In the genomic region with DNA sequence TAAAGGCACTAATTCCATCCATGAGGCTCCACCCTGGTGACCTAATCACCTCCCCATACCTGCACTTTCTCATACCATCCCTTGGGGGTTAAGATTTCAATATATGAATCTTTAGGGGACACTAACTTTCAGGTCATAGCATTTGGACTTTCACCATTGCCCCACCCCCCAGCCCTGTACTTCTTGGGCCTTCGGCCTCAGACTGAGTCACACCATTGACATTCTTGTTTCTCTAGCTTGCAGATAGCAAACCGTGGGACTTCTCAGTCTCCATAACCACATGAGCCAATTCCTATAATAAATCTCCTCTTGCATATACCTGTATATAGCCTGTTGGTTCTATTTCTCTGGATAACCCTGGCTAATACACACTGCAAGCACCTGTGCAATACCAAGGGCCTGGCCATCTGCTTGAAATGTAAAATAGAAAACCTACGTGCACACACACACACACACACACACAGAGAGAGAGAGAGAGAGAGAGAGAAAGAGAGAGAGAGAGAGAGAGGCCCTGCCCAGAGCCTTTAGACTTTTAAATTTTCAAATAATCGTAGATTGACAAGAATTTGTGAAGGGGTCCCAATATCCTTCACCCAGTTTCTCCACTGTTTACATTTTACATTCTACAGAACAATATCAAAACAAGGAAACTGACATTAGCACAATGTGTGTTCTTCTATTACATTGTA, we compare ENCODE assay signal across 14 cellular contexts. TPM values are rescaled to one million over a fixed set of nuclear protein-coding genes. Genes with fewer than 3 reads are reported as not detected.
DNase-seq lines count a peak whose midpoint lies in the region; ATAC-seq, FAIRE-seq and TF ChIP-seq lines count a peak whose summit lies in the region.
"Had no signal": no experiment of that assay in that cellular context is flagged by ENCODE, and none has a peak within 500 bp of the region (broad histone marks: within the 10 kb centered on the region; RNA-seq: fewer than 3 reads in every experiment).

No MANE protein-coding gene starts in this region.

- FAIRE-seq in RCC 7860 (lab: Jason Lieb, UNC) (no peak), HTR-8/SVneo (lab: Jason Lieb, UNC) (no peak)

- intact Hi-C loops in left lung (cut with DNase I): no loop called here

- H3K27ac ChIP-seq in left lung: no peak overlapping the region
- H3K27ac ChIP-seq: skin epidermis had no signal

- H3K36me3 Mint-ChIP-seq in progenitor cell of endocrine pancreas (ENCODE audit: insufficient read depth): no peaks in the 10 kb centered on the region
- H3K36me3 Mint-ChIP-seq: naive thymus-derived CD4-positive, alpha-beta T cell had no signal

- H3K4me3 ChIP-seq in left lung: no peak overlapping the region
- H3K4me3 ChIP-seq: skin epidermis had no signal

- H3K27me3 Mint-ChIP-seq in progenitor cell of endocrine pancreas: peaks cover 19% of the 10 kb centered on the region

- peak overlapping the region; percentile 59 for H3K27ac Mint-ChIP-seq in progenitor cell of endocrine pancreas
- H3K27ac Mint-ChIP-seq: naive thymus-derived CD4-positive, alpha-beta T cell; T-helper 17 cell had no signal

- peaks cover 2% of the 10 kb centered on the region for H3K4me1 Mint-ChIP-seq in progenitor cell of endocrine pancreas (ENCODE audit: low read depth)

- no peaks in the 10 kb centered on the region for H3K4me1 ChIP-seq in left lung

- H3K27me3 ChIP-seq in left lung: no peaks in the 10 kb centered on the region

- peak; percentile 79 for DNase-seq in EL
- DNase-seq in RCC 7860 (ENCODE audit: low spot score): peak; percentile 59
- peak; percentile 29 for DNase-seq in fibroblast of gingiva (ENCODE audit: low read depth)
- no peak for DNase-seq in progenitor cell of endocrine pancreas (ENCODE audit: low spot score, unreplicated experiment)
- no peak for DNase-seq in HTR-8/SVneo (ENCODE audit: insufficient read length, low spot score)
- DNase-seq in left lung: no peak
- DNase-seq: cerebellar nuclear complex; COR-L47; foreskin melanocyte; naive thymus-derived CD4-positive, alpha-beta T cell; T-helper 17 cell had no signal

- ATAC-seq in HG02623 (IDR thresholded peaks at IDR 0.05; ENCODE audit: unreplicated experiment) (no peak), left lung (no peak), HG02885 (IDR thresholded peaks at IDR 0.05; ENCODE audit: poor library complexity, unreplicated experiment) (no peak)
- ATAC-seq: naive thymus-derived CD4-positive, alpha-beta T cell; T-helper 17 cell had no signal

- no peaks in the 10 kb centered on the region for H3K9me3 Mint-ChIP-seq in progenitor cell of endocrine pancreas (ENCODE audit: low read depth)
- H3K9me3 Mint-ChIP-seq: naive thymus-derived CD4-positive, alpha-beta T cell had no signal

- H3K4me3 Mint-ChIP-seq in progenitor cell of endocrine pancreas (ENCODE audit: low read depth): no peak overlapping the region
- H3K4me3 Mint-ChIP-seq: naive thymus-derived CD4-positive, alpha-beta T cell; T-helper 17 cell had no signal

- TF ChIP-seq CTCF in progenitor cell of endocrine pancreas (IDR thresholded peaks at IDR 0.05; ENCODE audit: unreplicated experiment) (no peak), left lung (IDR thresholded peaks at IDR 0.05) (no peak)

- H3K36me3 ChIP-seq in left lung: no peaks in the 10 kb centered on the region

- H3K9me3 ChIP-seq in left lung: no peaks in the 10 kb centered on the region

RNA-seq across cellular contexts. Expression of a gene that starts 25.3 kb away (rescaled TPM):
- total RNA-seq in progenitor cell of endocrine pancreas (not detected in 2 replicates), left lung (1 to 10 TPM; 3.0 to 7.7 TPM)
- total RNA-seq: T-helper 17 cell had no signal

RNA-seq across cellular contexts. Expression of a gene that starts 32.9 kb away (rescaled TPM):
- not detected in 2 replicates for total RNA-seq in progenitor cell of endocrine pancreas
- not detected for total RNA-seq in left lung
- total RNA-seq: naive thymus-derived CD4-positive, alpha-beta T cell; T-helper 17 cell had no signal

Comparison
In these comparisons a context has a peak if more than half of its experiments do, and no peak if none do; other contexts are left out.
1. DNase-seq: peak in EL (single experiment), RCC 7860 (single experiment) and fibroblast of gingiva (single experiment); none in progenitor cell of endocrine pancreas (single experiment), HTR-8/SVneo (single experiment) and left lung (0 of 2).